16 cellular contexts compared by ENCODE assay signal in the genomic region with DNA sequence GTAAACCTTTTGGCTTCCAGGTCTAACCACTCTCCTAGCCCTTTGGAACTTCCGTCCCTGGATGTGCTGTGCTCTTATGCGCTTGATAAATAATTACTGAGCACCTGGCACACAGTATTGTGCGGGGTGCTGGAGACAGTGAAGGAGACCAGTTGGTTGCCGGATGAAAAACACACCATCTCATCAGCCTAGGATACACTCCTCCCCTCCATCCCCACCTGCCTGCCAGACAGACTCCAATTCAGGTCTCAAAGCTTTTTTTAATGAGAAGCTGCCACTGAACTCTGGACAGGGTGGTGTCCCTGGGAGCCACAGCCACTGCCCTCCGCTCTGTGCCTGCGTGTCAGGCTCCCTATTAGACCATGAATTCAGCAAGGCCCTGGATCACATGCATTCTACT. TPM values are rescaled to one million over a fixed set of nuclear protein-coding genes. Genes with fewer than 3 reads are reported as not detected.
DNase-seq lines count a peak whose midpoint lies in the region; ATAC-seq and TF ChIP-seq lines count a peak whose summit lies in the region.
"Had no signal": no experiment of that assay in that cellular context is flagged by ENCODE, and none has a peak within 500 bp of the region (broad histone marks: within the 10 kb centered on the region; RNA-seq: fewer than 3 reads in every experiment).

No MANE protein-coding gene starts in this region.

- H3K36me3 ChIP-seq in left lung (peaks cover 0 to 13% of the 10 kb centered on the region in 2 donors), stomach (peaks cover 0 to 13% (median 11%) of the 10 kb centered on the region in 4 donors), brain microvascular endothelial cell (replicated peaks) (peaks cover 17% of the 10 kb centered on the region)
- H3K36me3 ChIP-seq: gastroesophageal sphincter had no signal

- WGBS in stomach, 5 donors, result 36 to 60% (median 44%) methylated on average over 6 of the region's 6 CpGs

- peak overlapping the region; percentile 71 to 89 for H3K27ac Mint-ChIP-seq in activated naive CD4-positive, alpha-beta T cell treated with anti-CD3 and anti-CD28 coated beads, Interleukin-2, amount 50 U/mL, for 72 hours

- H3K9me3 ChIP-seq in left lung, result no peaks in the 10 kb centered on the region
- H3K9me3 ChIP-seq in stomach, result no peaks in the 10 kb centered on the region
- H3K9me3 ChIP-seq: gastroesophageal sphincter, upper lobe of left lung had no signal

- H3K27ac ChIP-seq in left lung (no peak overlapping the region), stomach (peak overlapping the region in 3 of 5 donors; percentile 17 to 44 (median 19)), coronary artery (no peak overlapping the region), brain microvascular endothelial cell (no peak overlapping the region)
- H3K27ac ChIP-seq: upper lobe of left lung had no signal

- DNase-seq in activated naive CD4-positive, alpha-beta T cell treated with anti-CD3 and anti-CD28 coated beads, Interleukin-2, amount 50 U/mL, for 72 hours (ENCODE audit: low spot score in 2 of 2), result no peak
- no peak for DNase-seq in activated naive CD4-positive, alpha-beta T cell treated with anti-CD3 and anti-CD28 coated beads, Interleukin-2, amount 50 U/mL, for 16 hours
- DNase-seq in SW480 (ENCODE audit: low spot score) (peak; percentile 48), left lung (no peak), stomach (no peak), NCI-H526 (lab: John Stamatoyannopoulos, UW) (no peak), coronary artery (ENCODE audit: low spot score) (no peak), brain microvascular endothelial cell (no peak)
- DNase-seq: activated CD4-positive, alpha-beta T cell treated with anti-CD3 and anti-CD28 coated beads, Interleukin-2, amount 10 ng/mL, durations not matched to agents 24 days and 14 days; GF-D8; NCI-H1092; NCI-H748 treated with DMSO at 0.1 percent for 48 hours; SW 1271; upper lobe of left lung had no signal

- no peak for ATAC-seq in activated naive CD4-positive, alpha-beta T cell treated with anti-CD3 and anti-CD28 coated beads, Interleukin-2, amount 50 U/mL, for 72 hours
- peak; percentile 41 for ATAC-seq in left lung
- ATAC-seq: gastroesophageal sphincter had no signal

- H3K36me3 Mint-ChIP-seq in activated naive CD4-positive, alpha-beta T cell treated with anti-CD3 and anti-CD28 coated beads, Interleukin-2, amount 50 U/mL, for 72 hours, result peaks cover 6 to 20% of the 10 kb centered on the region in 2 donors

- in situ Hi-C loops in brain microvascular endothelial cell (cut with HindIII; ENCODE audit: low pct_ligation_motif_present, low sequenced_read_pairs), result loop anchor here (10.0 kb wide), 1 partner anchor 57 kb away; no protein-coding TSS in a partner anchor

- peaks cover 12 to 97% of the 10 kb centered on the region in 2 donors for H3K4me1 ChIP-seq in left lung
- peaks cover 33 to 92% (median 66%) of the 10 kb centered on the region in 4 donors for H3K4me1 ChIP-seq in stomach

- intact Hi-C loops in left lung (cut with DNase I) (no loop called here), stomach (cut with DNase I; ENCODE audit: low total_unique reads) (no loop called here)

- TF ChIP-seq CTCF in left lung (IDR thresholded peaks at IDR 0.05) (no peak), stomach (IDR thresholded peaks at IDR 0.05) (no peak), coronary artery (IDR thresholded peaks at IDR 0.05) (no peak), brain microvascular endothelial cell (IDR thresholded peaks at IDR 0.05; ENCODE audit: low read depth, low read length, missing control alignments) (no peak)

- no peaks in the 10 kb centered on the region for H3K27me3 ChIP-seq in left lung
- no peaks in the 10 kb centered on the region for H3K27me3 ChIP-seq in stomach
- H3K27me3 ChIP-seq in brain microvascular endothelial cell (replicated peaks), result no peaks in the 10 kb centered on the region
- H3K27me3 ChIP-seq: gastroesophageal sphincter, upper lobe of left lung had no signal

- no peak overlapping the region for H3K4me3 ChIP-seq in left lung
- no peak overlapping the region for H3K4me3 ChIP-seq in stomach
- no peak overlapping the region for H3K4me3 ChIP-seq in coronary artery
- H3K4me3 ChIP-seq in brain microvascular endothelial cell (ENCODE audit: low read depth, low read length), result no peak overlapping the region
- H3K4me3 ChIP-seq: gastroesophageal sphincter, upper lobe of left lung had no signal

- no peak for TF ChIP-seq POLR2A in stomach (IDR thresholded peaks at IDR 0.05)

- H3K9me3 Mint-ChIP-seq in activated naive CD4-positive, alpha-beta T cell treated with anti-CD3 and anti-CD28 coated beads, Interleukin-2, amount 50 U/mL, for 72 hours, result peaks cover 0 to 7% of the 10 kb centered on the region in 2 donors
- H3K9me3 Mint-ChIP-seq: activated CD4-positive, alpha-beta T cell treated with anti-CD3 and anti-CD28 coated beads, Interleukin-2, amount 10 ng/mL, durations not matched to agents 24 days and 14 days had no signal

- TF ChIP-seq EP300 in stomach (IDR thresholded peaks at IDR 0.05), result no peak

RNA-seq across cellular contexts. Expression of a gene that starts 9.2 kb away (rescaled TPM):
- 100 to 1,000 TPM; 267 to 358 TPM for total RNA-seq in activated naive CD4-positive, alpha-beta T cell treated with anti-CD3 and anti-CD28 coated beads, Interleukin-2, amount 50 U/mL, for 72 hours
- 100 to 1,000 TPM; 347 to 360 TPM for total RNA-seq in left lung
- 100 to 1,000 TPM in 4 of 5 donors, 10 to 100 TPM in 1; 49.6 to 195 (median 124) TPM for total RNA-seq in stomach
- 100 to 1,000 TPM in 2 of 3 donors, 10 to 100 TPM in 1; 66.2 to 146 (median 126) TPM for polyA plus RNA-seq in stomach

RNA-seq across cellular contexts. Expression of a gene that starts 33.3 kb away (rescaled TPM):
- total RNA-seq in activated naive CD4-positive, alpha-beta T cell treated with anti-CD3 and anti-CD28 coated beads, Interleukin-2, amount 50 U/mL, for 72 hours, result 1 to 10 TPM; 1.4 to 2.6 TPM
- total RNA-seq in left lung, result 1 to 10 TPM in 1 of 2 donors, under 1 TPM in 1; 0.67 to 1.0 TPM
- not detected for total RNA-seq in stomach
- 1 to 10 TPM; 1.4 to 5.7 (median 2.6) TPM for polyA plus RNA-seq in stomach
- total RNA-seq: activated CD4-positive, alpha-beta T cell treated with anti-CD3 and anti-CD28 coated beads, Interleukin-2, amount 10 ng/mL, durations not matched to agents 24 days and 14 days; lung microvascular endothelial cell had no signal

RNA-seq across cellular contexts. Expression of a gene that starts 37.4 kb away (rescaled TPM):
- total RNA-seq in activated naive CD4-positive, alpha-beta T cell treated with anti-CD3 and anti-CD28 coated beads, Interleukin-2, amount 50 U/mL, for 72 hours, result 1 to 10 TPM in 1 of 2 donors, under 1 TPM in 1; 0.64 to 1.5 TPM
- total RNA-seq in left lung (1 to 10 TPM; 1.2 to 1.6 TPM), stomach (1 to 10 TPM in 1 of 5 donors, not detected in 4; 9.8 TPM)
- 10 to 100 TPM in 1 of 3 donors, 1 to 10 TPM in 2; 5.0 to 10.4 (median 6.2) TPM for polyA plus RNA-seq in stomach

Comparison
In these comparisons a context has a peak if more than half of its experiments do, and no peak if none do; other contexts are left out.
1. H3K27ac ChIP-seq: peak in stomach (3 of 5); none in left lung (0 of 2), coronary artery (0 of 2) and brain microvascular endothelial cell (single experiment).